In genomic region chrX:153818571-153819397, GRCh38 we compare ENCODE assay signal across 8 cellular contexts. TPM values are rescaled to one million over a fixed set of nuclear protein-coding genes. Genes with fewer than 3 reads are reported as not detected.
DNase-seq lines count a peak whose midpoint lies in the region; ATAC-seq, FAIRE-seq and TF ChIP-seq lines count a peak whose summit lies in the region.

No MANE protein-coding gene starts in this region.

- H3K27ac ChIP-seq in SK-N-MC = peak overlapping the region; percentile 67
- H3K27ac ChIP-seq in astrocyte (ENCODE audit: low read depth, low read length) = no peak overlapping the region

- H4K20me1 ChIP-seq in astrocyte (ENCODE audit: insufficient read depth, low read length) = no peaks in the 10 kb centered on the region

- H3K36me3 Mint-ChIP-seq in astrocyte (ENCODE audit: low read depth, unreplicated experiment) = peaks cover 3% of the 10 kb centered on the region

- H3K4me3 ChIP-seq in SK-N-MC (peak overlapping the region; percentile 70), astrocyte (ENCODE audit: insufficient read depth, low read depth, low read length) (peak overlapping the region; percentile 28)

- no peaks in the 10 kb centered on the region for H3K36me3 ChIP-seq in SK-N-MC (ENCODE audit: insufficient read depth, low read length)
- no peaks in the 10 kb centered on the region for H3K36me3 ChIP-seq in astrocyte (ENCODE audit: insufficient read depth, low read length)

- DNase-seq in NCI-H2081 (lab: John Stamatoyannopoulos, UW) (peak; percentile 26 to 41), NCI-H2081 treated with DMSO at 0.1 percent for 48 hours (lab: John Stamatoyannopoulos, UW) (no peak), SK-N-MC (ENCODE audit: low read depth, low spot score) (no peak), astrocyte (ENCODE audit: low read depth) (no peak), iPS-NIHi11 (ENCODE audit: low spot score) (peak; percentile 86), Ammon's horn (ENCODE audit: low spot score) (no peak)
- peak; percentile 50 to 74 for DNase-seq in stimulated activated CD4-positive, alpha-beta T cell treated with anti-CD3 and anti-CD28 coated beads, Interleukin-2, amount 100 ng/mL, for 24 hours

- H3K4me3 Mint-ChIP-seq in astrocyte (ENCODE audit: unreplicated experiment) = no peak overlapping the region

- H2AFZ ChIP-seq in astrocyte (ENCODE audit: low read depth, low read length) = peak overlapping the region; percentile 69

- H3K27me3 ChIP-seq in astrocyte (ENCODE audit: insufficient read depth, low read length) = no peaks in the 10 kb centered on the region

- H3K27ac Mint-ChIP-seq in astrocyte (ENCODE audit: unreplicated experiment) = no peak overlapping the region

- peak overlapping the region; percentile 52 for H3K9ac ChIP-seq in SK-N-MC (ENCODE audit: insufficient read length)
- no peak overlapping the region for H3K9ac ChIP-seq in astrocyte (ENCODE audit: low read length)

- no peak for ATAC-seq in HG02840 (IDR thresholded peaks at IDR 0.05; ENCODE audit: low FRiP score, unreplicated experiment)

- no peaks in the 10 kb centered on the region for H3K4me1 ChIP-seq in astrocyte (ENCODE audit: insufficient read depth, low read length)

- no peaks in the 10 kb centered on the region for H3K27me3 Mint-ChIP-seq in astrocyte (ENCODE audit: low read depth, unreplicated experiment)

- no peaks in the 10 kb centered on the region for H3K79me2 ChIP-seq in astrocyte (ENCODE audit: insufficient read depth, low read length)

- no peaks in the 10 kb centered on the region for H3K9me3 Mint-ChIP-seq in astrocyte (ENCODE audit: unreplicated experiment)

- H3K4me1 Mint-ChIP-seq in astrocyte (ENCODE audit: low read depth, unreplicated experiment) = no peaks in the 10 kb centered on the region

- no peak for TF ChIP-seq CTCF in astrocyte (IDR thresholded peaks at IDR 0.05; ENCODE audit: insufficient read depth, low read depth, low read length)

- FAIRE-seq in astrocyte (lab: Jason Lieb, UNC) = no peak

- H3K4me2 ChIP-seq in astrocyte (ENCODE audit: low read length) = peak overlapping the region; percentile 78

- H3K9me3 ChIP-seq in SK-N-MC (ENCODE audit: low read depth, low read length) (no peaks in the 10 kb centered on the region), astrocyte (ENCODE audit: insufficient read depth, low read depth, low read length) (no peaks in the 10 kb centered on the region)

RNA-seq across cellular contexts. Expression of gene PDZD4, which starts 11.6 kb away (rescaled TPM):
- 9.9 and 13.1 TPM in 2 replicates for total RNA-seq in astrocyte

RNA-seq across cellular contexts. Expression of gene SSR4, which starts 24.3 kb away (rescaled TPM):
- total RNA-seq in astrocyte = 252 and 299 TPM in 2 replicates

RNA-seq across cellular contexts. Expression of gene IDH3G, which starts 24.6 kb away (rescaled TPM):
- 40.0 and 41.9 TPM in 2 replicates for total RNA-seq in astrocyte

RNA-seq across cellular contexts. Expression of gene SRPK3, which starts 37.9 kb away (rescaled TPM):
- not detected in 2 replicates for total RNA-seq in astrocyte

RNA-seq across cellular contexts. Expression of gene PLXNB3, which starts 54.7 kb away (rescaled TPM):
- total RNA-seq in astrocyte = 5.3 and 5.4 TPM in 2 replicates

Comparison
In these comparisons a context has a peak if more than half of its experiments do, and no peak if none do; other contexts are left out.
1. DNase-seq: peak in NCI-H2081 (2 of 2), iPS-NIHi11 (single experiment) and stimulated activated CD4-positive, alpha-beta T cell treated with anti-CD3 and anti-CD28 coated beads, Interleukin-2, amount 100 ng/mL, for 24 hours (2 of 2); none in NCI-H2081 treated with DMSO at 0.1 percent for 48 hours (single experiment), SK-N-MC (single experiment), astrocyte (single experiment) and Ammon's horn (single experiment).